In genomic region chr20:37345339-37346231, GRCh38 we compare ENCODE assay signal across 1 cellular context.
TF ChIP-seq lines count a peak whose summit lies in the region.

Gene SRC, plus strand, starts transcription at chr20:37346140. Its CDS starts 38,014 bp downstream, at chr20:37384154.

TF ChIP-seq in GM12878, 131 proteins besides CTCF, POLR2A, EP300 and RAD21 (continued from another document):
- TF ChIP-seq PKNOX1 (IDR thresholded peaks at IDR 0.05) (peak; percentile 75), IKZF2 (IDR thresholded peaks at IDR 0.05) (peak; percentile 47 to 69; a peak in 3 of 4 replicates), EED (IDR thresholded peaks at IDR 0.05; ENCODE audit: low read depth) (peak; percentile 54; the same call in 1 of the 2 replicates), POLR2AphosphoS5 (IDR thresholded peaks at IDR 0.05; ENCODE audit: low read length) (peak; percentile 48; the same call in 1 of the 2 replicates), HCFC1 (IDR thresholded peaks at IDR 0.05; ENCODE audit: low read length) (0 out of 2 replicates have a peak, but pooled peaks have one; percentile 4), YY1 (IDR thresholded peaks at IDR 0.05; ENCODE audit: low read depth, low read length) (peak; percentile 27; the same call in 1 of the 2 replicates), SMARCA5 (IDR thresholded peaks at IDR 0.05) (peak; percentile 54; the same call in 1 of the 2 replicates), GATAD2B (conservative IDR thresholded peaks at IDR 0.05; ENCODE audit: low read depth) (peak; percentile 75; the same call in 1 of the 2 replicates), TAF1 (IDR thresholded peaks at IDR 0.05; ENCODE audit: borderline replicate concordance, low read depth, low read length) (0 out of 2 replicates have a peak, but pooled peaks have one; percentile 40), ZNF217 (IDR thresholded peaks at IDR 0.05) (0 out of 2 replicates have a peak, but pooled peaks have one; percentile 37), RELB (IDR thresholded peaks at IDR 0.05; ENCODE audit: low read depth) (0 out of 2 replicates have a peak, but pooled peaks have one; percentile 30), ATF7 (IDR thresholded peaks at IDR 0.05; ENCODE audit: low read depth) (no peak), JUND (IDR thresholded peaks at IDR 0.05; ENCODE audit: low read depth, low read length) (no peak)
- TF ChIP-seq, protein P1, sequence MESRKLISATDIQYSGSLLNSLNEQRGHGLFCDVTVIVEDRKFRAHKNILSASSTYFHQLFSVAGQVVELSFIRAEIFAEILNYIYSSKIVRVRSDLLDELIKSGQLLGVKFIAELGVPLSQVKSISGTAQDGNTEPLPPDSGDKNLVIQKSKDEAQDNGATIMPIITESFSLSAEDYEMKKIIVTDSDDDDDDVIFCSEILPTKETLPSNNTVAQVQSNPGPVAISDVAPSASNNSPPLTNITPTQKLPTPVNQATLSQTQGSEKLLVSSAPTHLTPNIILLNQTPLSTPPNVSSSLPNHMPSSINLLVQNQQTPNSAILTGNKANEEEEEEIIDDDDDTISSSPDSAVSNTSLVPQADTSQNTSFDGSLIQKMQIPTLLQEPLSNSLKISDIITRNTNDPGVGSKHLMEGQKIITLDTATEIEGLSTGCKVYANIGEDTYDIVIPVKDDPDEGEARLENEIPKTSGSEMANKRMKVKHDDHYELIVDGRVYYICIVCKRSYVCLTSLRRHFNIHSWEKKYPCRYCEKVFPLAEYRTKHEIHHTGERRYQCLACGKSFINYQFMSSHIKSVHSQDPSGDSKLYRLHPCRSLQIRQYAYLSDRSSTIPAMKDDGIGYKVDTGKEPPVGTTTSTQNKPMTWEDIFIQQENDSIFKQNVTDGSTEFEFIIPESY (IDR thresholded peaks at IDR 0.05), result no peak
TF ChIP-seq in GM12878: peak in this region for 16.
